Comparison of ENCODE assay signal across 1 cellular context in the genomic region with DNA sequence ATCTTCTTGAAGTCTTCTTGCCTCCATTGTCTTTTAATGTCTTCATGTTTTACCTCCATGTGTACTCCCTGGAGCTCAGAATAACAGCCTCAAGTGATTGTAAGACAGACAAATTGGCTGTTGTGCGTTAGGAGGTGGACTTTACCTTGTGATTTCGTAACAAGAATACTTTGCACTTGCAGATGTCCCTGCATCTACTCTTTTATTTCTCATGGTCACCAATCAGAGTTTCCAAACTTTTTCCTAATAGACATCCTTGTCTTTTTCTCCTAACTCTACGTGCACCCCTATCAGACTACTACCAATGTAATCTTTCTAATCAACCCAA.
A peak's percentile ranks its signal among the peaks of the same experiment; 100 is the strongest.
TF ChIP-seq lines count a peak whose summit lies in the region.

No MANE protein-coding gene starts in this region.

TF ChIP-seq in HepG2, 621 proteins besides CTCF, POLR2A, EP300 and RAD21 (continued from another document):
- TF ChIP-seq CREM (IDR thresholded peaks at IDR 0.05) (peak; percentile 31; the same call in 1 of the 2 replicates), CREM (CRISPR knock-in tag; IDR thresholded peaks at IDR 0.05) (no peak), SMC3 (IDR thresholded peaks at IDR 0.05; ENCODE audit: low read length) (0 out of 2 replicates have a peak, but pooled peaks have one; percentile 4), ZFX (CRISPR knock-in tag; IDR thresholded peaks at IDR 0.05; ENCODE audit: low read depth) (no peak), NFE2 (CRISPR knock-in tag; IDR thresholded peaks at IDR 0.05) (no peak), RCOR2 (CRISPR knock-in tag; IDR thresholded peaks at IDR 0.05) (peak; percentile 44; the same call in 1 of the 2 replicates), RXRB (CRISPR knock-in tag; IDR thresholded peaks at IDR 0.05; ENCODE audit: borderline replicate concordance) (0 out of 2 replicates have a peak, but pooled peaks have one; percentile 22), NFIB (CRISPR knock-in tag; IDR thresholded peaks at IDR 0.05; ENCODE audit: borderline replicate concordance) (no peak)
- TF ChIP-seq, protein P1, sequence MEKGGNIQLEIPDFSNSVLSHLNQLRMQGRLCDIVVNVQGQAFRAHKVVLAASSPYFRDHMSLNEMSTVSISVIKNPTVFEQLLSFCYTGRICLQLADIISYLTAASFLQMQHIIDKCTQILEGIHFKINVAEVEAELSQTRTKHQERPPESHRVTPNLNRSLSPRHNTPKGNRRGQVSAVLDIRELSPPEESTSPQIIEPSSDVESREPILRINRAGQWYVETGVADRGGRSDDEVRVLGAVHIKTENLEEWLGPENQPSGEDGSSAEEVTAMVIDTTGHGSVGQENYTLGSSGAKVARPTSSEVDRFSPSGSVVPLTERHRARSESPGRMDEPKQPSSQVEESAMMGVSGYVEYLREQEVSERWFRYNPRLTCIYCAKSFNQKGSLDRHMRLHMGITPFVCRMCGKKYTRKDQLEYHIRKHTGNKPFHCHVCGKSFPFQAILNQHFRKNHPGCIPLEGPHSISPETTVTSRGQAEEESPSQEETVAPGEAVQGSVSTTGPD (CRISPR knock-in tag; IDR thresholded peaks at IDR 0.05), result no peak
- TF ChIP-seq, protein P2, sequence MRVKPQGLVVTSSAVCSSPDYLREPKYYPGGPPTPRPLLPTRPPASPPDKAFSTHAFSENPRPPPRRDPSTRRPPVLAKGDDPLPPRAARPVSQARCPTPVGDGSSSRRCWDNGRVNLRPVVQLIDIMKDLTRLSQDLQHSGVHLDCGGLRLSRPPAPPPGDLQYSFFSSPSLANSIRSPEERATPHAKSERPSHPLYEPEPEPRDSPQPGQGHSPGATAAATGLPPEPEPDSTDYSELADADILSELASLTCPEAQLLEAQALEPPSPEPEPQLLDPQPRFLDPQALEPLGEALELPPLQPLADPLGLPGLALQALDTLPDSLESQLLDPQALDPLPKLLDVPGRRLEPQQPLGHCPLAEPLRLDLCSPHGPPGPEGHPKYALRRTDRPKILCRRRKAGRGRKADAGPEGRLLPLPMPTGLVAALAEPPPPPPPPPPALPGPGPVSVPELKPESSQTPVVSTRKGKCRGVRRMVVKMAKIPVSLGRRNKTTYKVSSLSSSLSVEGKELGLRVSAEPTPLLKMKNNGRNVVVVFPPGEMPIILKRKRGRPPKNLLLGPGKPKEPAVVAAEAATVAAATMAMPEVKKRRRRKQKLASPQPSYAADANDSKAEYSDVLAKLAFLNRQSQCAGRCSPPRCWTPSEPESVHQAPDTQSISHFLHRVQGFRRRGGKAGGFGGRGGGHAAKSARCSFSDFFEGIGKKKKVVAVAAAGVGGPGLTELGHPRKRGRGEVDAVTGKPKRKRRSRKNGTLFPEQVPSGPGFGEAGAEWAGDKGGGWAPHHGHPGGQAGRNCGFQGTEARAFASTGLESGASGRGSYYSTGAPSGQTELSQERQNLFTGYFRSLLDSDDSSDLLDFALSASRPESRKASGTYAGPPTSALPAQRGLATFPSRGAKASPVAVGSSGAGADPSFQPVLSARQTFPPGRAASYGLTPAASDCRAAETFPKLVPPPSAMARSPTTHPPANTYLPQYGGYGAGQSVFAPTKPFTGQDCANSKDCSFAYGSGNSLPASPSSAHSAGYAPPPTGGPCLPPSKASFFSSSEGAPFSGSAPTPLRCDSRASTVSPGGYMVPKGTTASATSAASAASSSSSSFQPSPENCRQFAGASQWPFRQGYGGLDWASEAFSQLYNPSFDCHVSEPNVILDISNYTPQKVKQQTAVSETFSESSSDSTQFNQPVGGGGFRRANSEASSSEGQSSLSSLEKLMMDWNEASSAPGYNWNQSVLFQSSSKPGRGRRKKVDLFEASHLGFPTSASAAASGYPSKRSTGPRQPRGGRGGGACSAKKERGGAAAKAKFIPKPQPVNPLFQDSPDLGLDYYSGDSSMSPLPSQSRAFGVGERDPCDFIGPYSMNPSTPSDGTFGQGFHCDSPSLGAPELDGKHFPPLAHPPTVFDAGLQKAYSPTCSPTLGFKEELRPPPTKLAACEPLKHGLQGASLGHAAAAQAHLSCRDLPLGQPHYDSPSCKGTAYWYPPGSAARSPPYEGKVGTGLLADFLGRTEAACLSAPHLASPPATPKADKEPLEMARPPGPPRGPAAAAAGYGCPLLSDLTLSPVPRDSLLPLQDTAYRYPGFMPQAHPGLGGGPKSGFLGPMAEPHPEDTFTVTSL (CRISPR knock-in tag; IDR thresholded peaks at IDR 0.05; ENCODE audit: borderline replicate concordance), result peak; percentile 63; the same call in 1 of the 2 replicates
